In the genomic region with DNA sequence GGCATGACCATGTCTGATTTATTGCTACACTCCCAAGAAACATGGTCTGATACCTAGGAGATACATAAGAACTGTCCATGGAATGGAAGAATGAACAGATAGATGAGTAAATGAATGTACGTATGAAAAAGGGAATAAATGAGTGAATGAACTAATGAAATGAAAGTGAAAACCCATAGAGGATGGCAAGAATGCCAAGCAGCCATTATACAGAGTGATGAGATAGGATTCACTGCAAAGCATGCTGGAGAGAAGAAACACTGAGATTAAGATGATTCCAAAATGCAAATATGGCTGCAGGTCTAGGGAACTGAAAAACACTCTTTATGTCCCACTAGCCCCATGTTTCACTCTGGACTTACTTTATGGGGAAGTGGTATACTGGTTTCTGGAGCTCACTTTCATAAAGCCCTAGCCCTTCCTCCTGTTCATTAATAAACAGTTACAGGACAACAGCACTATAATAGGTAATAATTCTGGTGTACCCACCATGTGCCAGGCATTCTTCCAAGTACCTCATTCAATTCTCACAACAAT, we compare ENCODE assay signal across 13 cellular contexts.
DNase-seq lines count a peak whose midpoint lies in the region; ATAC-seq and TF ChIP-seq lines count a peak whose summit lies in the region.
"Had no signal": no experiment of that assay in that cellular context is flagged by ENCODE, and none has a peak within 500 bp of the region (broad histone marks: within the 10 kb centered on the region; RNA-seq: fewer than 3 reads in every experiment).

No MANE protein-coding gene starts in this region.

- H3K4me3 Mint-ChIP-seq in CD4-positive, alpha-beta memory T cell: no peak overlapping the region

- H3K36me3 Mint-ChIP-seq in CD4-positive, alpha-beta memory T cell: no peaks in the 10 kb centered on the region

- DNase-seq in CD1c-positive myeloid dendritic cell (ENCODE audit: extremely low spot score) (peak; percentile 38), foreskin melanocyte (no peak), BE2C (no peak), HEK293T (ENCODE audit: extremely low spot score) (no peak)
- no peak for DNase-seq in CD4-positive, alpha-beta memory T cell
- DNase-seq: dorsolateral prefrontal cortex, MG63, NCI-H510A, retina had no signal

- H3K4me1 Mint-ChIP-seq in CD4-positive, alpha-beta memory T cell: peaks cover 0 to 5% (median under 1%) of the 10 kb centered on the region in 4 donors

- H3K4me3 ChIP-seq in CD4-positive, alpha-beta memory T cell (ENCODE audit: low read length in 2 of 2): no peak overlapping the region
- no peak overlapping the region for H3K4me3 ChIP-seq in BE2C (ENCODE audit: low read depth, low read length)
- H3K4me3 ChIP-seq: dorsolateral prefrontal cortex, MG63 had no signal

- peaks cover 0 to 5% of the 10 kb centered on the region in 2 donors for H3K27me3 Mint-ChIP-seq in CD4-positive, alpha-beta memory T cell

- CTCF ChIA-PET in CD4-positive, alpha-beta memory T cell (lab: Charles Lee; ENCODE audit: partially characterized antibody): no interaction called here
- CTCF ChIA-PET in HEK293T (lab: Yijun Ruan, JAX): no interaction called here

- no peaks in the 10 kb centered on the region for H3K27me3 ChIP-seq in CD4-positive, alpha-beta memory T cell (ENCODE audit: insufficient read depth, low read length)
- no peaks in the 10 kb centered on the region for H3K27me3 ChIP-seq in BE2C
- H3K27me3 ChIP-seq: MG63 had no signal

- ATAC-seq in GM19324 (IDR thresholded peaks at IDR 0.05; ENCODE audit: low FRiP score, unreplicated experiment): peak; percentile 70
- peak; percentile 68 for ATAC-seq in HG02588 (IDR thresholded peaks at IDR 0.05; ENCODE audit: unreplicated experiment)
- ATAC-seq in HG03354 (IDR thresholded peaks at IDR 0.05; ENCODE audit: poor library complexity, severe bottlenecking, unreplicated experiment): peak; percentile 80

- no peaks in the 10 kb centered on the region for H3K9me3 ChIP-seq in CD4-positive, alpha-beta memory T cell (ENCODE audit: control insufficient read depth in 1 of 2, low read length in 2 of 2)
- H3K9me3 ChIP-seq in BE2C: no peaks in the 10 kb centered on the region
- H3K9me3 ChIP-seq: MG63 had no signal

- no peak overlapping the region for H3K27ac ChIP-seq in CD4-positive, alpha-beta memory T cell (ENCODE audit: low read depth, low read length)
- H3K27ac ChIP-seq: dorsolateral prefrontal cortex, HL-60 had no signal

- TF ChIP-seq CTCF in BE2C (IDR thresholded peaks at IDR 0.05; ENCODE audit: low read depth, low read length): no peak

- H3K9me3 Mint-ChIP-seq in CD4-positive, alpha-beta memory T cell: no peaks in the 10 kb centered on the region

- no peaks in the 10 kb centered on the region for H3K4me1 ChIP-seq in CD4-positive, alpha-beta memory T cell (ENCODE audit: insufficient read depth, low read length)
- H3K4me1 ChIP-seq in BE2C: no peaks in the 10 kb centered on the region

- POLR2A ChIA-PET in CD4-positive, alpha-beta memory T cell (lab: Charles Lee; ENCODE audit: partially characterized antibody): no interaction called here
- POLR2A ChIA-PET in HEK293T (lab: Yijun Ruan, JAX): no interaction called here

- H3K27ac Mint-ChIP-seq in CD4-positive, alpha-beta memory T cell: no peak overlapping the region

- H3K36me3 ChIP-seq in CD4-positive, alpha-beta memory T cell (ENCODE audit: insufficient read depth, low read length): no peaks in the 10 kb centered on the region
- H3K36me3 ChIP-seq in BE2C: no peaks in the 10 kb centered on the region
- H3K36me3 ChIP-seq: MG63 had no signal

- intact Hi-C loops in CD4-positive, alpha-beta memory T cell (cut with micrococcal nuclease): no loop called here

TF ChIP-seq in HEK293T, 16 proteins besides CTCF, POLR2A, EP300 and RAD21:
- TF ChIP-seq FOXA1 (IDR thresholded peaks at IDR 0.05): no peak
- no peak for TF ChIP-seq FOXM1 (IDR thresholded peaks at IDR 0.05; ENCODE audit: borderline replicate concordance)
- TF ChIP-seq HDGF (IDR thresholded peaks at IDR 0.05; ENCODE audit: borderline replicate concordance): no peak
- TF ChIP-seq SP1 (IDR thresholded peaks at IDR 0.05): no peak
- TF ChIP-seq ELF4 (IDR thresholded peaks at IDR 0.05): no peak
- TF ChIP-seq FOXK2 (IDR thresholded peaks at IDR 0.05): no peak
- TF ChIP-seq SUZ12 (IDR thresholded peaks at IDR 0.05): no peak
- no peak for TF ChIP-seq ZNF384 (IDR thresholded peaks at IDR 0.05)
- no peak for TF ChIP-seq NFRKB (IDR thresholded peaks at IDR 0.05)
- no peak for TF ChIP-seq ARNT (IDR thresholded peaks at IDR 0.05)
- TF ChIP-seq, protein P1, sequence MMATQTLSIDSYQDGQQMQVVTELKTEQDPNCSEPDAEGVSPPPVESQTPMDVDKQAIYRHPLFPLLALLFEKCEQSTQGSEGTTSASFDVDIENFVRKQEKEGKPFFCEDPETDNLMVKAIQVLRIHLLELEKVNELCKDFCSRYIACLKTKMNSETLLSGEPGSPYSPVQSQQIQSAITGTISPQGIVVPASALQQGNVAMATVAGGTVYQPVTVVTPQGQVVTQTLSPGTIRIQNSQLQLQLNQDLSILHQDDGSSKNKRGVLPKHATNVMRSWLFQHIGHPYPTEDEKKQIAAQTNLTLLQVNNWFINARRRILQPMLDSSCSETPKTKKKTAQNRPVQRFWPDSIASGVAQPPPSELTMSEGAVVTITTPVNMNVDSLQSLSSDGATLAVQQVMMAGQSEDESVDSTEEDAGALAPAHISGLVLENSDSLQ (IDR thresholded peaks at IDR 0.05): no peak
- no peak for TF ChIP-seq TARDBP (IDR thresholded peaks at IDR 0.05)
- no peak for TF ChIP-seq L3MBTL2 (conservative IDR thresholded peaks at IDR 0.05)
- TF ChIP-seq CTBP1 (IDR thresholded peaks at IDR 0.05; ENCODE audit: borderline replicate concordance): no peak
- no peak for TF ChIP-seq LEF1 (IDR thresholded peaks at IDR 0.05; ENCODE audit: borderline replicate concordance)
- no peak for TF ChIP-seq BHLHE40 (IDR thresholded peaks at IDR 0.05; ENCODE audit: borderline replicate concordance)
